ENCODE assay signal across 33 cellular contexts in the genomic region with DNA sequence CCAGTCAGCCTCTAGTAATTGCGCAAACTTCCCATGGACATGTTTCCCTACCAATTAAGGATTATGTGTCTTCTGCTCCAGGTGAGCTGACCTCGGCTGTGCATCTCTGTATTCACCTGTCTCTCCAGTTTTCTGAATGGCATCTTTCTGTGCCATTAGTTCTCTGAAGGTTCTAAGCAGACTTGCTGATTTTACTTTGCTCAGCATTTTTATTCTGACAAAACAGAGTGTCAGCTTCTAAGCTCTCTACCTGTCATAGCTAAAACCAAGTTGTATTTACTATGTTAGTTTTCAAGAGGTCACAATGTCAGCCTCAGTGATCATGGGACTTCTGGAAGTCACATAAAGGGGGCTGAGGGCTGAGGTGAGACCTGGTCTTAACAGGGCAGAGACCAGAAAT.
"Had no signal": no experiment of that assay in that cellular context is flagged by ENCODE, and none has a peak within 500 bp of the region (broad histone marks: within the 10 kb centered on the region; RNA-seq: fewer than 3 reads in every experiment).

No MANE protein-coding gene starts in this region.

- H3K27ac ChIP-seq: adrenal gland, ascending aorta, body of pancreas, brain microvascular endothelial cell, breast epithelium, cardiac muscle cell had no signal

- H3K4me3 ChIP-seq: adrenal gland, ascending aorta, body of pancreas, breast epithelium, cardiac muscle cell had no signal

- FAIRE-seq: astrocyte, bronchial epithelial cell had no signal

- H3K27me3 ChIP-seq: adrenal gland, ascending aorta, body of pancreas, brain microvascular endothelial cell, breast epithelium, cardiac muscle cell had no signal

- H3K4me1 ChIP-seq: adrenal gland, ascending aorta, body of pancreas, breast epithelium had no signal

- DNase-seq: activated effector memory CD4-positive, alpha-beta T cell treated with anti-CD3 and anti-CD28 coated beads, Interleukin-2, amount 50 U/mL, for 16 hours; activated effector memory CD4-positive, alpha-beta T cell treated with Interleukin-2 at 50 U/mL for 16 hours; activated gamma-delta T cell; activated gamma-delta T cell treated with Interleukin-2 at 50 U/mL for 16 hours; activated naive CD4-positive, alpha-beta T cell; activated naive CD4-positive, alpha-beta T cell treated with anti-CD3 and anti-CD28 coated beads for 36 hours; activated naive CD4-positive, alpha-beta T cell treated with anti-CD3 and anti-CD28 coated beads, Interleukin-2, amount 10 ng/mL, durations not matched to agents 7 days and 5 days; activated naive CD4-positive, alpha-beta T cell treated with anti-CD3 and anti-CD28 coated beads, Interleukin-2, amount 50 U/mL, for 16 hours; activated naive CD4-positive, alpha-beta T cell treated with Interleukin-2 at 50 U/mL for 16 hours; activated naive CD8-positive, alpha-beta T cell treated with anti-CD3 and anti-CD28 coated beads for 36 hours; activated naive CD8-positive, alpha-beta T cell treated with anti-CD3 and anti-CD28 coated beads, Interleukin-2, amount 10 ng/mL, durations not matched to agents 7 days and 5 days; activated naive CD8-positive, alpha-beta T cell treated with anti-CD3 and anti-CD28 coated beads, Interleukin-2, amount 50 U/mL, for 24 hours; activated T-cell treated with anti-CD3 and anti-CD28 coated beads, Interleukin-2, amount 50 U/mL, for 24 hours; activated T-cell treated with anti-CD3 and anti-CD28 coated beads, Interleukin-2, amount 50 U/mL, for 4 hours; activated T-cell treated with anti-CD3 and anti-CD28 coated beads, Interleukin-2, amount 50 U/mL, for 48 hours; activated T-cell treated with anti-CD3 and anti-CD28 coated beads, Interleukin-2, amount 50 U/mL, for 72 hours; adrenal gland; amniotic stem cell; amygdala; anterior cingulate cortex; aorta; body of pancreas; brain microvascular endothelial cell; caudate nucleus; central memory CD4-positive, alpha-beta T cell; cerebellar nuclear complex had no signal

- H3K36me3 ChIP-seq: adrenal gland, ascending aorta, brain microvascular endothelial cell, breast epithelium, cardiac muscle cell had no signal

- H3K9me3 ChIP-seq: adrenal gland, ascending aorta, body of pancreas, breast epithelium had no signal

- ATAC-seq: activated naive CD4-positive, alpha-beta T cell treated with anti-CD3 and anti-CD28 coated beads, Interleukin-2, amount 50 U/mL, for 72 hours; activated naive CD8-positive, alpha-beta T cell treated with anti-CD3 and anti-CD28 coated beads, Interleukin-2, amount 50 U/mL, for 24 hours; activated T-cell treated with anti-CD3 and anti-CD28 coated beads, Interleukin-2, amount 50 U/mL, for 4 hours; activated T-cell treated with anti-CD3 and anti-CD28 coated beads, Interleukin-2, amount 50 U/mL, for 72 hours; activated T-helper 17 cell treated with anti-CD3 and anti-CD28 coated beads, Interleukin-2, amount 50 U/mL, for 72 hours; body of pancreas had no signal
